In genomic region chr5:145540375-145540774, GRCh38 we compare ENCODE assay signal across 1 cellular context.
TF ChIP-seq lines count a peak whose summit lies in the region.

No MANE protein-coding gene starts in this region.

TF ChIP-seq in HCT116, 20 proteins besides CTCF, POLR2A, EP300 and RAD21 (continued from another document):
- no peak for TF ChIP-seq REST (IDR thresholded peaks at IDR 0.05; ENCODE audit: low read depth)
- no peak for TF ChIP-seq SRF (IDR thresholded peaks at IDR 0.05; ENCODE audit: low read depth)
- TF ChIP-seq MAX (IDR thresholded peaks at IDR 0.05) = no peak
- no peak for TF ChIP-seq CEBPB (IDR thresholded peaks at IDR 0.05; ENCODE audit: low read depth)
- TF ChIP-seq POLR2AphosphoS5 (IDR thresholded peaks at IDR 0.05; ENCODE audit: low read depth, low read length) = no peak
- no peak for TF ChIP-seq JUND (IDR thresholded peaks at IDR 0.05)
- TF ChIP-seq ELF1 (IDR thresholded peaks at IDR 0.05; ENCODE audit: borderline replicate concordance, low read depth) = no peak
- no peak for TF ChIP-seq ZFX (IDR thresholded peaks at IDR 0.05)
